Comparison of ENCODE assay signal across 13 cellular contexts in genomic region chr7:42232275-42232674, GRCh38. TPM values are rescaled to one million over a fixed set of nuclear protein-coding genes. Genes with fewer than 3 reads are reported as not detected.
DNase-seq lines count a peak whose midpoint lies in the region; ATAC-seq and TF ChIP-seq lines count a peak whose summit lies in the region.
"Had no signal": no experiment of that assay in that cellular context is flagged by ENCODE, and none has a peak within 500 bp of the region (broad histone marks: within the 10 kb centered on the region; RNA-seq: fewer than 3 reads in every experiment).

No MANE protein-coding gene starts in this region.

- no peak for TF ChIP-seq POLR2A in NB4 (IDR thresholded peaks at IDR 0.05; ENCODE audit: extremely low read depth, insufficient read length)

- H3K27ac Mint-ChIP-seq in activated CD8-positive, alpha-beta memory T cell treated with anti-CD3 and anti-CD28 coated beads, Interleukin-2, amount 10 ng/mL, durations not matched to agents 7 days and 5 days, result no peak overlapping the region

- no peak overlapping the region for H3K4me3 ChIP-seq in AG10803 (ENCODE audit: low read length)
- no peak overlapping the region for H3K4me3 ChIP-seq in NB4 (ENCODE audit: low read depth, low read length)

- no peak for ATAC-seq in activated CD8-positive, alpha-beta memory T cell treated with anti-CD3 and anti-CD28 coated beads, Interleukin-2, amount 10 ng/mL, durations not matched to agents 7 days and 5 days

- no peak overlapping the region for H3K27ac ChIP-seq in epithelial cell of prostate

- H3K27me3 Mint-ChIP-seq in activated CD8-positive, alpha-beta memory T cell treated with anti-CD3 and anti-CD28 coated beads, Interleukin-2, amount 10 ng/mL, durations not matched to agents 7 days and 5 days, result peaks cover 82% of the 10 kb centered on the region

- no peaks in the 10 kb centered on the region for H3K9me3 Mint-ChIP-seq in activated CD8-positive, alpha-beta memory T cell treated with anti-CD3 and anti-CD28 coated beads, Interleukin-2, amount 10 ng/mL, durations not matched to agents 7 days and 5 days (ENCODE audit: low read depth)

- no peak for TF ChIP-seq CTCF in AG10803 (conservative IDR thresholded peaks at IDR 0.05; ENCODE audit: low read length)
- no peak for TF ChIP-seq CTCF in NB4 (IDR thresholded peaks at IDR 0.05; ENCODE audit: low read depth, low read length)

- CTCF ChIA-PET in activated CD8-positive, alpha-beta memory T cell treated with anti-CD3 and anti-CD28 coated beads, Interleukin-2, amount 10 ng/mL, durations not matched to agents 7 days and 5 days (lab: Charles Lee), result no interaction called here

- H3K4me3 Mint-ChIP-seq in activated CD8-positive, alpha-beta memory T cell treated with anti-CD3 and anti-CD28 coated beads, Interleukin-2, amount 10 ng/mL, durations not matched to agents 7 days and 5 days, result no peak overlapping the region

- no peaks in the 10 kb centered on the region for H3K36me3 Mint-ChIP-seq in activated CD8-positive, alpha-beta memory T cell treated with anti-CD3 and anti-CD28 coated beads, Interleukin-2, amount 10 ng/mL, durations not matched to agents 7 days and 5 days

- peaks cover 7% of the 10 kb centered on the region for H3K4me1 Mint-ChIP-seq in activated CD8-positive, alpha-beta memory T cell treated with anti-CD3 and anti-CD28 coated beads, Interleukin-2, amount 10 ng/mL, durations not matched to agents 7 days and 5 days

- DNase-seq in AG10803 (ENCODE audit: low read depth) (peak; percentile 71), NB4 (ENCODE audit: low read depth) (peak; percentile 45), epithelial cell of prostate (ENCODE audit: low read depth, low spot score) (peak; percentile 61), myocyte (ENCODE audit: low read depth) (peak; percentile 13), NCI-H2029 treated with DMSO at 0.1 percent for 48 hours (lab: John Stamatoyannopoulos, UW) (no peak), dedifferentiated amniotic fluid mesenchymal stem cell (ENCODE audit: extremely low spot score) (no peak), NCI-H1694 (lab: John Stamatoyannopoulos, UW) (no peak)
- DNase-seq in activated CD8-positive, alpha-beta memory T cell treated with anti-CD3 and anti-CD28 coated beads, Interleukin-2, amount 10 ng/mL, durations not matched to agents 7 days and 5 days, result no peak
- DNase-seq: activated CD8-positive, alpha-beta memory T cell treated with anti-CD3 and anti-CD28 coated beads for 24 hours; aorta; BE2C; stimulated activated CD4-positive, alpha-beta T cell treated with anti-CD3 and anti-CD28 coated beads, Interleukin-15, amount 100 ng/mL, for 24 hours; stimulated activated naive CD4-positive, alpha-beta T cell treated with Interleukin-2 at 50 U/mL for 16 hours had no signal

RNA-seq across cellular contexts. Expression of gene GLI3, which starts 4.7 kb away (rescaled TPM):
- total RNA-seq in myocyte, result 2.7 and 3.7 TPM in 2 replicates
- polyA plus RNA-seq in myocyte (2012), result 1.8 TPM
- under 1 TPM; 0.15 to 0.26 TPM for total RNA-seq in activated CD8-positive, alpha-beta memory T cell treated with anti-CD3 and anti-CD28 coated beads, Interleukin-2, amount 10 ng/mL, durations not matched to agents 7 days and 5 days

Comparison
In these comparisons a context has a peak if more than half of its experiments do, and no peak if none do; other contexts are left out.
1. DNase-seq: peak in AG10803 (single experiment), NB4 (single experiment), epithelial cell of prostate (single experiment) and myocyte (single experiment); none in NCI-H2029 treated with DMSO at 0.1 percent for 48 hours (single experiment), activated CD8-positive, alpha-beta memory T cell treated with anti-CD3 and anti-CD28 coated beads, Interleukin-2, amount 10 ng/mL, durations not matched to agents 7 days and 5 days (single experiment), dedifferentiated amniotic fluid mesenchymal stem cell (single experiment) and NCI-H1694 (single experiment).